In the genomic region with DNA sequence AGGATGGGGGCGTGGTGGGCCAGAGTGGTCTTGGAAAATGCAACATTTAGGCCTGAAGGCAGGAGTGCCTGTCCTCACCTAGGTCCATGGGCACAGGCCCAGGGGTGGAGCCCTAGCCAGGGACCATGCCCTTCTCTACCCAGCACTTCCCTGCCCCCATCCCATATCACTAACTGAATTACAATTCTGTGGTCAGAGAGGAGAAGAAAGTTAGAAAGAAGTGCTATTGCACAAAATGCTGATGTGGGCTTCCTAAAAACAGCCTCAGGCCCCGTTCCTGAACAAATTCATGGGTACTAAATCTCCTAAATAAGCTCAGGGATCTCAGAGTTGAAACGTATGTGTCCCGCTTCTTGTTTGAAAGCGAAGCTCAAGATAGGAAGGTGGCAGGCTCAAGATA, we compare ENCODE assay signal across 27 cellular contexts. TPM values are rescaled to one million over a fixed set of nuclear protein-coding genes. Genes with fewer than 3 reads are reported as not detected.
"Had no signal": no experiment of that assay in that cellular context is flagged by ENCODE, and none has a peak within 500 bp of the region (broad histone marks: within the 10 kb centered on the region; RNA-seq: fewer than 3 reads in every experiment).

No MANE protein-coding gene starts in this region.

- DNase-seq: effector memory CD4-positive, alpha-beta T cell; gastrocnemius medialis; heart right ventricle; hypothalamus; mammary epithelial cell; naive thymus-derived CD8-positive, alpha-beta T cell; nucleus accumbens; ovary; sigmoid colon; stimulated activated CD4-positive, alpha-beta T cell treated with anti-CD3 and anti-CD28 coated beads, Interleukin-2, amount 100 ng/mL, for 24 hours; stimulated activated CD4-positive, alpha-beta T cell treated with anti-CD3 and anti-CD28 coated beads, Interleukin-4, amount 100 ng/mL, for 4 hours; stimulated activated naive B cell treated with anti-CD40 and anti-IgM and Interleukin-4, amounts not matched to agents 10 μg/mL and 1 μg/mL and 100 μg/mL, for 72 hours; stimulated activated naive CD8-positive, alpha-beta T cell treated with anti-CD3 and anti-CD28 coated beads, Interleukin-15, amount 100 ng/mL, for 72 hours; testis had no signal

- H3K4me3 ChIP-seq: coronary artery, gastrocnemius medialis, heart right ventricle, ovary, right atrium auricular region, sigmoid colon, skin epidermis, testis, tibial nerve had no signal

- H3K9me3 ChIP-seq: gastrocnemius medialis, heart right ventricle, ovary, right atrium auricular region, sigmoid colon, testis, tibial nerve had no signal

- H3K36me3 ChIP-seq: gastrocnemius medialis, heart right ventricle, ovary, right atrium auricular region, sigmoid colon, tibial nerve had no signal

- H3K27me3 ChIP-seq: ovary, right atrium auricular region, sigmoid colon, testis, tibial nerve had no signal

- H3K4me1 ChIP-seq: testis had no signal

- H3K27ac ChIP-seq: coronary artery, gastrocnemius medialis, heart right ventricle, ovary, right atrium auricular region, sigmoid colon, skin epidermis, testis, tibial nerve had no signal

- ATAC-seq: esophagus mucosa; gastrocnemius medialis; heart right ventricle; left lobe of liver; naive thymus-derived CD8-positive, alpha-beta T cell; stimulated activated naive B cell treated with anti-CD40 and anti-IgM and Interleukin-4, amounts not matched to agents 10 μg/mL and 1 μg/mL and 100 μg/mL, for 72 hours; stimulated activated naive CD8-positive, alpha-beta T cell treated with anti-CD3 and anti-CD28 coated beads, Interleukin-15, amount 100 ng/mL, for 72 hours had no signal

RNA-seq across cellular contexts. Expression of a gene that starts 34.9 kb away (rescaled TPM):
- total RNA-seq: esophagus mucosa; fibroblast of villous mesenchyme; gastrocnemius medialis; heart right ventricle; left lobe of liver; lower leg skin; mammary epithelial cell; mesenteric fat pad; mononuclear cell; naive thymus-derived CD8-positive, alpha-beta T cell; posterior vena cava; right atrium auricular region; sigmoid colon; subcutaneous adipose tissue; tibial nerve; ureter had no signal
